In genomic region chr1:24946861-24947658, GRCh38 we compare ENCODE assay signal across 8 cellular contexts.
DNase-seq lines count a peak whose midpoint lies in the region; ATAC-seq, FAIRE-seq and TF ChIP-seq lines count a peak whose summit lies in the region.

No MANE protein-coding gene starts in this region.

- in situ Hi-C loops in GM13976 (cut with MboI; ENCODE audit: low sequenced_read_pairs, unreplicated experiment), result no loop called here

- FAIRE-seq in D721Med (lab: Jason Lieb, UNC), result no peak

- DNase-seq in GM13976 (ENCODE audit: low spot score) (peak; percentile 84), fibroblast of peridontal ligament (ENCODE audit: extremely low read depth) (peak; percentile 17), NCI-H748 (lab: John Stamatoyannopoulos, UW; ENCODE audit: unreplicated experiment) (no peak), D721Med (ENCODE audit: insufficient read length, low spot score) (no peak), GDM1 (lab: John Stamatoyannopoulos, UW) (no peak)
- DNase-seq in stimulated activated CD4-positive, alpha-beta T cell treated with anti-CD3 and anti-CD28 coated beads, Interleukin-1b, Interleukin-23, amount 100 ng/mL, for 48 hours, result no peak

- ATAC-seq in GM19467 (IDR thresholded peaks at IDR 0.05; ENCODE audit: unreplicated experiment) (peak; percentile 68), HG03280 (IDR thresholded peaks at IDR 0.05; ENCODE audit: unreplicated experiment) (peak; percentile 73)

- TF ChIP-seq CTCF in GM13976 (IDR thresholded peaks at IDR 0.05; ENCODE audit: borderline replicate concordance, control extremely low read depth, extremely low read depth, insufficient read depth, missing control alignments) (no peak), D721Med (IDR thresholded peaks at IDR 0.05; ENCODE audit: insufficient read depth, missing control alignments) (no peak)

Comparison
In these comparisons a context has a peak if more than half of its experiments do, and no peak if none do; other contexts are left out.
1. DNase-seq: peak in GM13976 (single experiment) and fibroblast of peridontal ligament (single experiment); none in NCI-H748 (single experiment), D721Med (single experiment), stimulated activated CD4-positive, alpha-beta T cell treated with anti-CD3 and anti-CD28 coated beads, Interleukin-1b, Interleukin-23, amount 100 ng/mL, for 48 hours (single experiment) and GDM1 (single experiment).